In genomic region chrX:74534569-74535038, GRCh38 we compare ENCODE assay signal across 8 cellular contexts.
DNase-seq lines count a peak whose midpoint lies in the region; ATAC-seq and TF ChIP-seq lines count a peak whose summit lies in the region.

No MANE protein-coding gene starts in this region.

- H3K27ac ChIP-seq in CD4-positive, alpha-beta T cell (ENCODE audit: low read depth, low read length) = no peak overlapping the region
- H3K27ac ChIP-seq in PC-3 (ENCODE audit: low read length) = no peak overlapping the region

- H3K4me3 Mint-ChIP-seq in CD4-positive, alpha-beta T cell = no peak overlapping the region
- H3K4me3 Mint-ChIP-seq in type B pancreatic cell = no peak overlapping the region

- no peak overlapping the region for H3K9ac ChIP-seq in PC-3 (ENCODE audit: low read length)

- no peaks in the 10 kb centered on the region for H3K36me3 Mint-ChIP-seq in CD4-positive, alpha-beta T cell (ENCODE audit: low read depth)
- H3K36me3 Mint-ChIP-seq in type B pancreatic cell = peaks cover 3% of the 10 kb centered on the region

- no peak overlapping the region for H2AFZ ChIP-seq in PC-3 (ENCODE audit: low read length)

- DNase-seq in CD4-positive, alpha-beta T cell = no peak
- DNase-seq in PC-3 (no peak), left kidney (ENCODE audit: low read depth, low spot score) (peak; percentile 1), DMS79 treated with DMSO at 0.1 percent for 48 hours (lab: John Stamatoyannopoulos, UW) (no peak), midbrain (lab: John Stamatoyannopoulos, UW) (no peak), type B pancreatic cell (ENCODE audit: extremely low spot score, unreplicated experiment) (no peak)

- H3K4me2 ChIP-seq in PC-3 (ENCODE audit: low read length) = peak overlapping the region; percentile 91

- no peaks in the 10 kb centered on the region for H3K27me3 ChIP-seq in CD4-positive, alpha-beta T cell (ENCODE audit: control insufficient read depth, insufficient read depth, low read length)
- no peaks in the 10 kb centered on the region for H3K27me3 ChIP-seq in PC-3 (ENCODE audit: low read length)

- H3K27ac Mint-ChIP-seq in CD4-positive, alpha-beta T cell = peak overlapping the region; percentile 78
- no peak overlapping the region for H3K27ac Mint-ChIP-seq in type B pancreatic cell

- peaks cover 12% of the 10 kb centered on the region for H3K4me1 Mint-ChIP-seq in CD4-positive, alpha-beta T cell (ENCODE audit: low read depth)
- H3K4me1 Mint-ChIP-seq in type B pancreatic cell (ENCODE audit: unreplicated experiment) = peaks cover 9% of the 10 kb centered on the region

- TF ChIP-seq CTCF in CD4-positive, alpha-beta T cell (IDR thresholded peaks at IDR 0.05) = no peak
- TF ChIP-seq CTCF in PC-3 (conservative IDR thresholded peaks at IDR 0.05; ENCODE audit: low read depth, low read length) = no peak
- no peak for TF ChIP-seq CTCF in type B pancreatic cell (conservative IDR thresholded peaks at IDR 0.05)

- H3K4me1 ChIP-seq in PC-3 (ENCODE audit: insufficient read depth, low read length) = peaks cover 14% of the 10 kb centered on the region

- H3K79me2 ChIP-seq in PC-3 (ENCODE audit: low read length) = no peaks in the 10 kb centered on the region

- H3K4me3 ChIP-seq in PC-3 (ENCODE audit: low read length) = no peak overlapping the region

- H3K9me3 ChIP-seq in CD4-positive, alpha-beta T cell (ENCODE audit: control insufficient read depth, low read length) = no peaks in the 10 kb centered on the region
- H3K9me3 ChIP-seq in PC-3 (ENCODE audit: low read length) = no peaks in the 10 kb centered on the region

- H3K36me3 ChIP-seq in PC-3 (ENCODE audit: low read depth, low read length) = no peaks in the 10 kb centered on the region

- no peaks in the 10 kb centered on the region for H4K20me1 ChIP-seq in PC-3 (ENCODE audit: low read length)

- no peaks in the 10 kb centered on the region for H3K9me3 Mint-ChIP-seq in CD4-positive, alpha-beta T cell
- H3K9me3 Mint-ChIP-seq in type B pancreatic cell = no peaks in the 10 kb centered on the region

- BruUV-seq in PC-3 (replicated peaks; lab: Mats Ljungman, UMichigan) = no TSS peak

- no peak for ATAC-seq in CD4-positive, alpha-beta T cell (ENCODE audit: poor library complexity)
- ATAC-seq in GM19463 (IDR thresholded peaks at IDR 0.05; ENCODE audit: unreplicated experiment) (peak; percentile 46), PC-3 (no peak), HG03342 (IDR thresholded peaks at IDR 0.05; ENCODE audit: unreplicated experiment) (no peak)

- POLR2A ChIA-PET in CD4-positive, alpha-beta T cell (lab: Charles Lee) = interaction anchor here (1.1 kb wide), 1 partner anchor 12 kb away, joined by 3 read pairs; no protein-coding TSS in a partner anchor
- POLR2A ChIA-PET in PC-3 (lab: Charles Lee; ENCODE audit: unreplicated experiment) = interaction anchor here (0.6 kb wide), 1 partner anchor 242 kb away, joined by 7 read pairs; no protein-coding TSS in a partner anchor

- CTCF ChIA-PET in CD4-positive, alpha-beta T cell (lab: Charles Lee) = interaction anchor here (0.5 kb wide), 1 partner anchor 108 kb away, joined by 3 read pairs; no protein-coding TSS in a partner anchor
- CTCF ChIA-PET in PC-3 (lab: Charles Lee) = interaction anchor here (0.5 kb wide), 1 partner anchor 125 kb away, joined by 7 read pairs; no protein-coding TSS in a partner anchor

- intact Hi-C loops in CD4-positive, alpha-beta T cell (cut with DNase I, micrococcal nuclease) = no loop called here
- intact Hi-C loops in PC-3 (cut with micrococcal nuclease) = loop anchor here (1.0 to 5.0 kb wide), 2 partner anchors 77 to 151 kb away; no protein-coding TSS in a partner anchor

- H3K9me2 ChIP-seq in PC-3 (replicated peaks; ENCODE audit: low read length) = no peaks in the 10 kb centered on the region

- no peaks in the 10 kb centered on the region for H3K27me3 Mint-ChIP-seq in CD4-positive, alpha-beta T cell
- H3K27me3 Mint-ChIP-seq in type B pancreatic cell = peaks cover 5% of the 10 kb centered on the region

- no peaks in the 10 kb centered on the region for H3F3A ChIP-seq in PC-3 (ENCODE audit: low read length, unreplicated experiment)
